ENCODE assay signal across 8 cellular contexts in genomic region chr3:19147905-19148767, GRCh38. TPM values are rescaled to one million over a fixed set of nuclear protein-coding genes. Genes with fewer than 3 reads are reported as not detected.
DNase-seq lines count a peak whose midpoint lies in the region; ATAC-seq and TF ChIP-seq lines count a peak whose summit lies in the region.

Gene KCNH8, plus strand, starts transcription at chr3:19148510. Its CDS starts 210 bp downstream, at chr3:19148720.

- DNase-seq in stimulated activated CD4-positive, alpha-beta T cell treated with anti-CD3 and anti-CD28 coated beads, Interleukin-4, amount 100 ng/mL, for 1 hour, result peak; percentile 3
- no peak for DNase-seq in stimulated activated CD4-positive, alpha-beta T cell treated with anti-CD3 and anti-CD28 coated beads, Interleukin-4, amount 100 ng/mL, for 24 hours
- DNase-seq in SJSA1 (ENCODE audit: low read depth in 1 of 2, low spot score in 2 of 2) (no peak), cerebellum (ENCODE audit: low spot score) (peak; percentile 4), right lobe of liver (peak in 2 of 3 donors; percentile 20 to 49), stomach (peak; percentile 31), AML-193 (lab: John Stamatoyannopoulos, UW) (no peak), epidermal melanocyte (ENCODE audit: insufficient read length, low spot score) (no peak)

- 3% methylated on average over 20 of the region's 64 CpGs for WGBS in right lobe of liver (ENCODE audit: insufficient coverage, low coverage, low lambda C conversion rate, missing lambda C conversion rate)
- WGBS in stomach, 5 donors, result 0 to 3% (median 1%) methylated on average over 13 to 63 of the region's 64 CpGs

- H3K27me3 ChIP-seq in SJSA1 (replicated peaks) (peaks cover 5% of the 10 kb centered on the region), right lobe of liver (peaks cover 0 to 11% of the 10 kb centered on the region in 2 donors), stomach (peaks cover 0 to 21% (median 13%) of the 10 kb centered on the region in 3 donors)

- H3K36me3 ChIP-seq in SJSA1, result no peaks in the 10 kb centered on the region
- H3K36me3 ChIP-seq in right lobe of liver, result no peaks in the 10 kb centered on the region
- no peaks in the 10 kb centered on the region for H3K36me3 ChIP-seq in stomach

- H3K4me1 ChIP-seq in SJSA1 (replicated peaks) (peaks cover 10% of the 10 kb centered on the region), right lobe of liver (peaks cover 0 to 18% (median 0%) of the 10 kb centered on the region in 4 donors), stomach (peaks cover 9 to 29% (median 26%) of the 10 kb centered on the region in 4 donors)

- H3K27ac ChIP-seq in SJSA1, result no peak within 1 kb of the TSS
- no peak within 1 kb of the TSS for H3K27ac ChIP-seq in right lobe of liver
- peak within 1 kb of the TSS; percentile 74 to 84 (median 77) for H3K27ac ChIP-seq in stomach

- intact Hi-C loops in right lobe of liver (cut with DNase I), result no loop called here
- intact Hi-C loops in stomach (cut with DNase I; ENCODE audit: low total_unique reads), result no loop called here

- TF ChIP-seq CTCF in right lobe of liver (IDR thresholded peaks at IDR 0.05) (no peak), stomach (IDR thresholded peaks at IDR 0.05) (no peak)

- peak in 2 of 4 donors; percentile 27 to 41 for ATAC-seq in right lobe of liver

- TF ChIP-seq POLR2A in right lobe of liver (IDR thresholded peaks at IDR 0.05) (no peak), stomach (IDR thresholded peaks at IDR 0.05) (no peak)

- H3K9me3 ChIP-seq in SJSA1 (replicated peaks), result no peaks in the 10 kb centered on the region
- no peaks in the 10 kb centered on the region for H3K9me3 ChIP-seq in right lobe of liver
- H3K9me3 ChIP-seq in stomach, result peaks cover 0 to 6% (median 3%) of the 10 kb centered on the region in 4 donors

- no peak for TF ChIP-seq EP300 in stomach (IDR thresholded peaks at IDR 0.05)

- H3K4me3 ChIP-seq in SJSA1 (peak within 1 kb of the TSS; percentile 37), right lobe of liver (peak within 1 kb of the TSS; percentile 32 to 50 (median 39)), stomach (peak within 1 kb of the TSS; percentile 61 to 83 (median 76))

RNA-seq across cellular contexts. Expression of gene KCNH8, which starts in this region (rescaled TPM):
- not detected in 2 replicates for total RNA-seq in SJSA1 (2014; rRNA removed; shearing (Covaris generic))
- 16.0 TPM for total RNA-seq in cerebellum
- total RNA-seq in right lobe of liver, result not detected
- total RNA-seq in stomach, result 1 to 10 TPM in 3 of 5 donors, under 1 TPM in 2; 0.29 to 5.3 (median 2.8) TPM
- under 1 TPM in 2 of 3 donors, not detected in 1; 0.31 to 0.58 TPM for polyA plus RNA-seq in stomach

Comparison
In these comparisons a context has a peak if more than half of its experiments do, and no peak if none do; other contexts are left out.
1. DNase-seq: peak in stimulated activated CD4-positive, alpha-beta T cell treated with anti-CD3 and anti-CD28 coated beads, Interleukin-4, amount 100 ng/mL, for 1 hour (single experiment), cerebellum (single experiment) and stomach (single experiment); none in stimulated activated CD4-positive, alpha-beta T cell treated with anti-CD3 and anti-CD28 coated beads, Interleukin-4, amount 100 ng/mL, for 24 hours (single experiment), SJSA1 (0 of 2), AML-193 (0 of 2) and epidermal melanocyte (single experiment).
2. Peak in DNase-seq and H3K4me3 ChIP-seq in right lobe of liver; RNA of the gene not detected or under 1 TPM.
3. H3K27ac ChIP-seq: peak in stomach (5 of 5); none in SJSA1 (single experiment) and right lobe of liver (0 of 3).
4. Peak in every context shown above with its lines, with median percentiles within 50 percentile points of each other: H3K4me3 ChIP-seq.